22 cellular contexts compared by ENCODE assay signal in genomic region chr5:165892383-165892782, GRCh38.
"Had no signal": no experiment of that assay in that cellular context is flagged by ENCODE, and none has a peak within 500 bp of the region (broad histone marks: within the 10 kb centered on the region; RNA-seq: fewer than 3 reads in every experiment).

No MANE protein-coding gene starts in this region.

- H3K27me3 Mint-ChIP-seq: T-cell had no signal

- H3K4me2 ChIP-seq: SK-N-SH had no signal

- H3K9me3 ChIP-seq: MG63, SK-N-SH had no signal

- H3K4me3 Mint-ChIP-seq: T-cell; T-helper 1 cell treated with Interleukin-12 subunit alpha and Interleukin-12 subunit beta and Interleukin-4 antibody, amounts not matched to agents 30 μg/mL and 1 μg/mL, for 36 hours had no signal

- H3K9me2 ChIP-seq: SK-N-SH had no signal

- DNase-seq: KBM-7; MG63; NCI-H1092; NCI-H1105 treated with DMSO at 0.1 percent for 48 hours; NCI-H1436; NCI-H187; NCI-H2029; NCI-H2081 treated with DMSO at 0.1 percent for 48 hours; NCI-H2171; NCI-H226; NCI-H446; NCI-H510A; NCI-H524 treated with DMSO at 0.1 percent for 48 hours; NCI-H69; NCI-H774; NK-92 treated with Interleukin-12 subunit alpha and Interleukin-12 subunit beta, amount 100 ng/mL, for 24 hours; Right ventricle myocardium superior; RPMI8226; SK-N-SH; SW 1271; T-cell had no signal

- H3K36me3 ChIP-seq: MG63 had no signal

- H3K27ac Mint-ChIP-seq: T-cell; T-helper 1 cell treated with Interleukin-12 subunit alpha and Interleukin-12 subunit beta and Interleukin-4 antibody, amounts not matched to agents 30 μg/mL and 1 μg/mL, for 36 hours had no signal

- H3K27me3 ChIP-seq: MG63 had no signal

- H3K9ac ChIP-seq: SK-N-SH had no signal

- H3K36me3 Mint-ChIP-seq: T-cell had no signal

- H3K4me3 ChIP-seq: MG63 had no signal

- ATAC-seq: T-cell had no signal

- H3K4me1 Mint-ChIP-seq: T-cell had no signal
